In the genomic region with DNA sequence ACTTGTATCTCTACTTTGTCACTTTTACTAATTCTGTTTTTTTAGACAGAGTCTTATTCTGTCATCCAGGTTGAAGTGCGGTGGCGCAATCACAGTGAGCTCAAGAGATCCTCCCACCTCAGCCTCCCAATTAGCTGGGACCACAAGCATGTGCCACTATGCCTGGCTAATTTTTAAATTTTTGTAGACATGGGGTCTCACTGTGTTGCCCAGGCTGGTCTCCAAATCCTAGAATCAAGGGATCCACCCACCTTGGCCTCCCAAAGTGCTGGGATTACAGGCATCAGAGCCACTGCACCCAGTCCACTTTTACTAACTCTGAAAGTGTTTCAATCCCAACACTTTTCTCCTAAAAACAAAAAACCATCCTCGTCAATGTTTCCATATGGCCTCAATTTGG, we compare ENCODE assay signal across 21 cellular contexts.
"Had no signal": no experiment of that assay in that cellular context is flagged by ENCODE, and none has a peak within 500 bp of the region (broad histone marks: within the 10 kb centered on the region; RNA-seq: fewer than 3 reads in every experiment).

No MANE protein-coding gene starts in this region.

- H3K4me3 ChIP-seq: heart right ventricle, lung, right lobe of liver, testis, upper lobe of left lung had no signal

- ATAC-seq: activated T-cell treated with anti-CD3 and anti-CD28 coated beads, Interleukin-2, amount 50 U/mL, for 4 hours; heart right ventricle; naive thymus-derived CD4-positive, alpha-beta T cell; right lobe of liver; SK-N-SH treated with all-trans-retinoic acid at 6 μM for 48 hours; stimulated activated naive B cell treated with anti-CD40 and anti-IgM and Interleukin-4, amounts not matched to agents 10 μg/mL and 1 μg/mL and 100 μg/mL, for 72 hours; T-cell had no signal

- H3K27ac Mint-ChIP-seq: activated naive CD4-positive, alpha-beta T cell treated with anti-CD3 and anti-CD28 coated beads for 36 hours; activated T-helper 2 cell treated with anti-CD3 and anti-CD28 coated beads, Interferon-gamma antibody, Interleukin-2, Interleukin-4, amounts not matched to agents 10 μg/mL and 5 μg/mL and 100 μg/mL, durations not matched to agents 14 hours and 24 hours and 36 hours; stimulated activated naive B cell treated with anti-CD40 and anti-IgM and Interleukin-4, amounts not matched to agents 10 μg/mL and 1 μg/mL and 100 μg/mL, for 72 hours had no signal

- H3K4me3 Mint-ChIP-seq: activated naive CD4-positive, alpha-beta T cell treated with anti-CD3 and anti-CD28 coated beads for 36 hours; activated T-cell treated with anti-CD3 and anti-CD28 coated beads, Interleukin-2, amount 50 U/mL, for 4 hours; neural crest cell; stimulated activated naive B cell treated with anti-CD40 and anti-IgM and Interleukin-4, amounts not matched to agents 10 μg/mL and 1 μg/mL and 100 μg/mL, for 72 hours; T-cell had no signal

- DNase-seq: activated CD4-positive, alpha-beta T cell treated with anti-CD3 and anti-CD28 coated beads for 1 hour; activated CD4-positive, alpha-beta T cell treated with anti-CD3 and anti-CD28 coated beads, Interleukin-2, amount 50 U/mL, for 1 hour; activated naive CD4-positive, alpha-beta T cell treated with anti-CD3 and anti-CD28 coated beads for 36 hours; activated T-cell treated with anti-CD3 and anti-CD28 coated beads, Interleukin-2, amount 50 U/mL, for 4 hours; amygdala; cerebellar nuclear complex; foreskin fibroblast; heart right ventricle; kidney; small intestine; stimulated activated naive B cell treated with anti-CD40 and anti-IgM and Interleukin-4, amounts not matched to agents 10 μg/mL and 1 μg/mL and 100 μg/mL, for 72 hours; T-cell; testis; upper lobe of left lung; WERI-Rb-1 had no signal

- H3K9me3 ChIP-seq: heart right ventricle, right lobe of liver, testis, upper lobe of left lung had no signal

- H3K36me3 Mint-ChIP-seq: naive thymus-derived CD4-positive, alpha-beta T cell; stimulated activated naive B cell treated with anti-CD40 and anti-IgM and Interleukin-4, amounts not matched to agents 10 μg/mL and 1 μg/mL and 100 μg/mL, for 72 hours; T-cell had no signal

- H3K27ac ChIP-seq: heart right ventricle, right lobe of liver, testis, upper lobe of left lung, WERI-Rb-1 had no signal

- H3K36me3 ChIP-seq: heart right ventricle, right lobe of liver, upper lobe of left lung, WERI-Rb-1 had no signal

- H3K27me3 ChIP-seq: right lobe of liver, testis, upper lobe of left lung had no signal

- H3K9me3 Mint-ChIP-seq: activated naive CD4-positive, alpha-beta T cell treated with anti-CD3 and anti-CD28 coated beads for 36 hours; activated T-cell treated with anti-CD3 and anti-CD28 coated beads, Interleukin-2, amount 50 U/mL, for 4 hours; activated T-helper 2 cell treated with anti-CD3 and anti-CD28 coated beads, Interferon-gamma antibody, Interleukin-2, Interleukin-4, amounts not matched to agents 10 μg/mL and 5 μg/mL and 100 μg/mL, durations not matched to agents 14 hours and 24 hours and 36 hours; neural crest cell; stimulated activated naive B cell treated with anti-CD40 and anti-IgM and Interleukin-4, amounts not matched to agents 10 μg/mL and 1 μg/mL and 100 μg/mL, for 72 hours; T-cell had no signal
